In genomic region chr3:146067048-146067447, GRCh38 we compare ENCODE assay signal across 15 cellular contexts.
DNase-seq lines count a peak whose midpoint lies in the region; FAIRE-seq and TF ChIP-seq lines count a peak whose summit lies in the region.
"Had no signal": no experiment of that assay in that cellular context is flagged by ENCODE, and none has a peak within 500 bp of the region (broad histone marks: within the 10 kb centered on the region; RNA-seq: fewer than 3 reads in every experiment).

No MANE protein-coding gene starts in this region.

- intact Hi-C loops in OCI-LY7 (cut with micrococcal nuclease; ENCODE audit: unreplicated experiment) = loop anchor here (10.0 kb wide), 1 partner anchor 118 kb away; no protein-coding TSS in a partner anchor

- H4K20me1 ChIP-seq in astrocyte (ENCODE audit: insufficient read depth, low read length) (no peaks in the 10 kb centered on the region), OCI-LY7 (ENCODE audit: insufficient read depth, low read length) (no peaks in the 10 kb centered on the region)

- H3K9ac ChIP-seq in astrocyte (ENCODE audit: low read length) = no peak overlapping the region

- H2AFZ ChIP-seq in astrocyte (ENCODE audit: low read depth, low read length) (no peak overlapping the region), OCI-LY7 (ENCODE audit: low read length) (no peak overlapping the region)

- no TSS peak for BruUV-seq in OCI-LY7 (replicated peaks; lab: Mats Ljungman, UMichigan)

- H3K36me3 Mint-ChIP-seq in astrocyte (ENCODE audit: low read depth, unreplicated experiment) = peaks cover 10% of the 10 kb centered on the region

- H3K79me2 ChIP-seq in astrocyte (ENCODE audit: insufficient read depth, low read length) = no peaks in the 10 kb centered on the region
- H3K79me2 ChIP-seq in OCI-LY7 (ENCODE audit: insufficient read depth, low read depth, low read length) = no peaks in the 10 kb centered on the region

- TF ChIP-seq CTCF in astrocyte (IDR thresholded peaks at IDR 0.05; ENCODE audit: insufficient read depth, low read depth, low read length) (no peak), OCI-LY7 (conservative IDR thresholded peaks at IDR 0.05; ENCODE audit: low read length) (no peak)

- H3K9me3 ChIP-seq in astrocyte (ENCODE audit: insufficient read depth, low read depth, low read length) (no peaks in the 10 kb centered on the region), OCI-LY7 (ENCODE audit: low read length) (no peaks in the 10 kb centered on the region)
- H3K9me3 ChIP-seq: upper lobe of right lung had no signal

- peaks cover 7% of the 10 kb centered on the region for H3K4me1 Mint-ChIP-seq in astrocyte (ENCODE audit: low read depth, unreplicated experiment)
- H3K4me1 Mint-ChIP-seq: activated CD4-positive, alpha-beta T cell treated with anti-CD3 and anti-CD28 coated beads, Interleukin-2, amount 10 ng/mL, durations not matched to agents 7 days and 5 days had no signal

- H3K27ac ChIP-seq in astrocyte (ENCODE audit: low read depth, low read length) (peak overlapping the region; percentile 25), caudate nucleus (ENCODE audit: low read depth, low read length) (no peak overlapping the region), OCI-LY7 (ENCODE audit: low read depth, low read length, poor library complexity, severe bottlenecking) (no peak overlapping the region)
- H3K27ac ChIP-seq: upper lobe of right lung had no signal

- H3K4me3 Mint-ChIP-seq in astrocyte (ENCODE audit: unreplicated experiment) = no peak overlapping the region
- H3K4me3 Mint-ChIP-seq: activated CD4-positive, alpha-beta T cell treated with anti-CD3 and anti-CD28 coated beads, Interleukin-2, amount 10 ng/mL, durations not matched to agents 7 days and 5 days; T-helper 1 cell treated with Interleukin-12 subunit alpha and Interleukin-12 subunit beta and Interleukin-4 antibody, amounts not matched to agents 30 μg/mL and 1 μg/mL, for 36 hours had no signal

- POLR2A ChIA-PET in OCI-LY7 (lab: Charles Lee) = no interaction called here

- H3K36me3 ChIP-seq in astrocyte (ENCODE audit: insufficient read depth, low read length) (peaks cover 26% of the 10 kb centered on the region), OCI-LY7 (ENCODE audit: insufficient read depth, low read length) (no peaks in the 10 kb centered on the region)
- H3K36me3 ChIP-seq: upper lobe of right lung had no signal

- no peaks in the 10 kb centered on the region for H3K27me3 Mint-ChIP-seq in astrocyte (ENCODE audit: low read depth, unreplicated experiment)
- H3K27me3 Mint-ChIP-seq: activated CD4-positive, alpha-beta T cell treated with anti-CD3 and anti-CD28 coated beads, Interleukin-2, amount 10 ng/mL, durations not matched to agents 7 days and 5 days had no signal

- no peaks in the 10 kb centered on the region for H3K9me3 Mint-ChIP-seq in astrocyte (ENCODE audit: unreplicated experiment)
- H3K9me3 Mint-ChIP-seq: activated CD4-positive, alpha-beta T cell treated with anti-CD3 and anti-CD28 coated beads, Interleukin-2, amount 10 ng/mL, durations not matched to agents 7 days and 5 days; T-helper 1 cell treated with Interleukin-12 subunit alpha and Interleukin-12 subunit beta and Interleukin-4 antibody, amounts not matched to agents 30 μg/mL and 1 μg/mL, for 36 hours had no signal

- peaks cover 6% of the 10 kb centered on the region for H3K4me1 ChIP-seq in astrocyte (ENCODE audit: insufficient read depth, low read length)
- H3K4me1 ChIP-seq in OCI-LY7 (ENCODE audit: insufficient read depth, low read length, poor library complexity, severe bottlenecking) = no peaks in the 10 kb centered on the region
- H3K4me1 ChIP-seq: upper lobe of right lung had no signal

- peak; percentile 67 for FAIRE-seq in astrocyte (lab: Jason Lieb, UNC)

- H3K4me2 ChIP-seq in astrocyte (ENCODE audit: low read length) (no peak overlapping the region), OCI-LY7 (ENCODE audit: low read length) (no peak overlapping the region)

- no peak overlapping the region for H3K4me3 ChIP-seq in astrocyte (ENCODE audit: insufficient read depth, low read depth, low read length)
- no peak overlapping the region for H3K4me3 ChIP-seq in OCI-LY7 (ENCODE audit: low read depth, low read length, poor library complexity, severe bottlenecking)
- H3K4me3 ChIP-seq: upper lobe of right lung had no signal

- DNase-seq in A172 (ENCODE audit: low spot score) (peak; percentile 13), HCEC 1CT (peak; percentile 96), astrocyte (ENCODE audit: low read depth) (peak; percentile 76), hepatic stellate cell (ENCODE audit: low spot score) (peak; percentile 2), NCI-H748 (lab: John Stamatoyannopoulos, UW; ENCODE audit: unreplicated experiment) (no peak), caudate nucleus (lab: John Stamatoyannopoulos, UW) (no peak), OCI-LY7 (ENCODE audit: low spot score) (no peak)
- no peak for DNase-seq in activated effector memory CD4-positive, alpha-beta T cell treated with Interleukin-2 at 50 U/mL for 16 hours
- DNase-seq: activated CD4-positive, alpha-beta T cell treated with anti-CD3 and anti-CD28 coated beads, Interleukin-2, amount 10 ng/mL, durations not matched to agents 7 days and 5 days; DMS79 treated with DMSO at 0.1 percent for 48 hours; H7; hypothalamus; nucleus accumbens; upper lobe of right lung had no signal

- H3K9me2 ChIP-seq in OCI-LY7 (ENCODE audit: insufficient read depth, low read length) = no peaks in the 10 kb centered on the region

- CTCF ChIA-PET in OCI-LY7 (lab: Charles Lee; ENCODE audit: unreplicated experiment) = no interaction called here

- no peaks in the 10 kb centered on the region for H3K27me3 ChIP-seq in astrocyte (ENCODE audit: insufficient read depth, low read length)
- H3K27me3 ChIP-seq: upper lobe of right lung had no signal

- H3K27ac Mint-ChIP-seq in astrocyte (ENCODE audit: unreplicated experiment) = no peak overlapping the region
- H3K27ac Mint-ChIP-seq: activated CD4-positive, alpha-beta T cell treated with anti-CD3 and anti-CD28 coated beads, Interleukin-2, amount 10 ng/mL, durations not matched to agents 7 days and 5 days; T-helper 1 cell treated with Interleukin-12 subunit alpha and Interleukin-12 subunit beta and Interleukin-4 antibody, amounts not matched to agents 30 μg/mL and 1 μg/mL, for 36 hours had no signal

Comparison
In these comparisons a context has a peak if more than half of its experiments do, and no peak if none do; other contexts are left out.
1. DNase-seq: peak in A172 (single experiment), HCEC 1CT (single experiment), astrocyte (single experiment) and hepatic stellate cell (single experiment); none in NCI-H748 (single experiment), caudate nucleus (0 of 61), activated effector memory CD4-positive, alpha-beta T cell treated with Interleukin-2 at 50 U/mL for 16 hours (single experiment) and OCI-LY7 (single experiment).